In the genomic region with DNA sequence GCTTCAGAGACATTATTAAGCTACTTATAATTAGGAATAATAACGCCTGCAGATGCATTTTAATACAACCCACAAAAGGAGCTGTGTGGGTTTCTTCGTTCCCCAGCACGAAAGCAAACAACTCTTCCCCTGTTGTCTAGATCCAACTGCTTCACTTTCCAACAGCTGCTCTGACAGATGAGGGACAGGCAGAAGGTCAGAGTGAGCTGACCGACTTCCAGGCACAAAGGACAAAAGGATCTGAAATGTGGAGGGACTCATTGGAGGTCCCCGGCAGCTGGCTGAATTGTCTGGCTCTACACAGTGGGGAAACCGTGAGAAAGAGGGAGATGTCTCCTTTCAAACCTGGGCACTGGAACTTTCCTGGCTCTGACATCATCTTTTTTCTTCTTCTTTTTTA, we compare ENCODE assay signal across 19 cellular contexts.
DNase-seq lines count a peak whose midpoint lies in the region; ATAC-seq and TF ChIP-seq lines count a peak whose summit lies in the region.
"Had no signal": no experiment of that assay in that cellular context is flagged by ENCODE, and none has a peak within 500 bp of the region (broad histone marks: within the 10 kb centered on the region; RNA-seq: fewer than 3 reads in every experiment).

No MANE protein-coding gene starts in this region.

- H3K36me3 Mint-ChIP-seq in brain = no peaks in the 10 kb centered on the region
- H3K36me3 Mint-ChIP-seq in osteocyte (ENCODE audit: unreplicated experiment) = no peaks in the 10 kb centered on the region
- H3K36me3 Mint-ChIP-seq in MCF 10A (ENCODE audit: insufficient read depth, unreplicated experiment) = no peaks in the 10 kb centered on the region
- H3K36me3 Mint-ChIP-seq: CD4-positive, CD25-positive, alpha-beta regulatory T cell; CD8-positive, alpha-beta memory T cell had no signal

- TF ChIP-seq CTCF in brain (conservative IDR thresholded peaks at IDR 0.05) (no peak), osteocyte (IDR thresholded peaks at IDR 0.05) (no peak), MCF 10A (IDR thresholded peaks at IDR 0.05; ENCODE audit: unreplicated experiment) (no peak)

- intact Hi-C loops in MCF 10A (cut with micrococcal nuclease) = no loop called here
- intact Hi-C loops in Right ventricle myocardium superior (cut with DNase I) = loop anchor here (10.0 kb wide), 1 partner anchor 59 kb away; no protein-coding TSS in a partner anchor

- H3K9me3 Mint-ChIP-seq in brain = peaks cover 0 to 3% (median 0%) of the 10 kb centered on the region in 5 experiments
- no peaks in the 10 kb centered on the region for H3K9me3 Mint-ChIP-seq in osteocyte (ENCODE audit: unreplicated experiment)
- H3K9me3 Mint-ChIP-seq in MCF 10A (ENCODE audit: unreplicated experiment) = no peaks in the 10 kb centered on the region
- H3K9me3 Mint-ChIP-seq: CD4-positive, CD25-positive, alpha-beta regulatory T cell; CD8-positive, alpha-beta memory T cell; H9 had no signal

- ATAC-seq in Right ventricle myocardium superior (ENCODE audit: poor library complexity) (no peak), HG03139 (IDR thresholded peaks at IDR 0.05; ENCODE audit: unreplicated experiment) (no peak)
- ATAC-seq: GM12878 had no signal

- no peak overlapping the region for H3K14ac ChIP-seq in mesenchymal stem cell (ENCODE audit: low read length in 2 of 2)

- POLR2A ChIA-PET in MCF 10A (lab: Yijun Ruan, JAX) = no interaction called here

- H2AK5ac ChIP-seq in mesenchymal stem cell (ENCODE audit: low read length, severe bottlenecking) = peak overlapping the region; percentile 43

- no peak overlapping the region for H3K4ac ChIP-seq in mesenchymal stem cell (ENCODE audit: low read depth in 1 of 2, low read length in 2 of 2)

- H3K4me3 ChIP-seq in SJCRH30 (no peak overlapping the region), mesenchymal stem cell (ENCODE audit: insufficient read depth in 1 of 2, low read depth in 1 of 2, low read length in 2 of 2) (no peak overlapping the region)
- H3K4me3 ChIP-seq: GM12878 had no signal

- H2BK5ac ChIP-seq in mesenchymal stem cell (ENCODE audit: low read depth, low read length, poor library complexity, severe bottlenecking) = no peak overlapping the region

- CTCF ChIA-PET in MCF 10A (lab: Yijun Ruan, JAX) = no interaction called here

- peaks cover 7% of the 10 kb centered on the region for H3K4me1 ChIP-seq in SJCRH30
- peaks cover 25% of the 10 kb centered on the region for H3K4me1 ChIP-seq in mesenchymal stem cell (ENCODE audit: control insufficient read depth, insufficient read depth, low read depth, low read length)

- H3K4me1 Mint-ChIP-seq in brain (peaks cover 61% of the 10 kb centered on the region), osteocyte (ENCODE audit: unreplicated experiment) (peaks cover 26% of the 10 kb centered on the region), MCF 10A (ENCODE audit: insufficient read depth, unreplicated experiment) (no peaks in the 10 kb centered on the region)
- H3K4me1 Mint-ChIP-seq: CD8-positive, alpha-beta memory T cell had no signal

- no peak overlapping the region for H2BK120ac ChIP-seq in mesenchymal stem cell (ENCODE audit: low read depth, low read length)

- DNase-seq in SJCRH30 (peak; percentile 54 to 73), mesenchymal stem cell (no peak), osteocyte (ENCODE audit: extremely low spot score, unreplicated experiment) (peak; percentile 25), NAMALWA (ENCODE audit: low spot score) (no peak), MCF 10A (ENCODE audit: unreplicated experiment) (no peak), Right ventricle myocardium superior (no peak)
- DNase-seq: ACHN; BE2C; C1 segment of cervical spinal cord; CD4-positive, CD25-positive, alpha-beta regulatory T cell; CD8-positive, alpha-beta memory T cell; COR-L47; DMS153; DND-41; EL; H9 had no signal

- no peaks in the 10 kb centered on the region for H3K36me3 ChIP-seq in SJCRH30
- H3K36me3 ChIP-seq in mesenchymal stem cell (ENCODE audit: control insufficient read depth in 1 of 2, insufficient read depth in 2 of 2, low read depth in 1 of 2, low read length in 2 of 2) = no peaks in the 10 kb centered on the region
- H3K36me3 ChIP-seq: BE2C had no signal

- H4K8ac ChIP-seq in mesenchymal stem cell (ENCODE audit: low read length) = no peak overlapping the region

- no peak overlapping the region for H2BK15ac ChIP-seq in mesenchymal stem cell (ENCODE audit: low read depth, poor library complexity, severe bottlenecking)

- H3K18ac ChIP-seq in mesenchymal stem cell (ENCODE audit: low read depth in 1 of 2, low read length in 2 of 2) = no peak overlapping the region

- H3K27me3 Mint-ChIP-seq in brain (peaks cover 9% of the 10 kb centered on the region), osteocyte (ENCODE audit: unreplicated experiment) (peaks cover 36% of the 10 kb centered on the region), MCF 10A (ENCODE audit: insufficient read depth, unreplicated experiment) (peaks cover 71% of the 10 kb centered on the region)

- no peaks in the 10 kb centered on the region for H3K79me1 ChIP-seq in mesenchymal stem cell (replicated peaks; ENCODE audit: low read length, poor library complexity, severe bottlenecking)

- no TSS peak for BruUV-seq in MCF 10A (replicated peaks; lab: Mats Ljungman, UMichigan)

- H3K27ac Mint-ChIP-seq in brain (peak overlapping the region in 4 of 5 experiments; percentile 63 to 88 (median 72)), osteocyte (ENCODE audit: unreplicated experiment) (no peak overlapping the region), MCF 10A (ENCODE audit: low read depth, unreplicated experiment) (no peak overlapping the region)
- H3K27ac Mint-ChIP-seq: CD4-positive, CD25-positive, alpha-beta regulatory T cell; CD8-positive, alpha-beta memory T cell; H9 had no signal

- H3K27ac ChIP-seq in SJCRH30 (0 out of 2 replicates have a peak overlapping the region, but pooled peaks have one; percentile 31), mesenchymal stem cell (ENCODE audit: low read length, poor library complexity, severe bottlenecking) (no peak overlapping the region)

- H3K4me3 Mint-ChIP-seq in brain (no peak overlapping the region), osteocyte (ENCODE audit: unreplicated experiment) (no peak overlapping the region), MCF 10A (ENCODE audit: unreplicated experiment) (no peak overlapping the region)
- H3K4me3 Mint-ChIP-seq: CD4-positive, CD25-positive, alpha-beta regulatory T cell; CD8-positive, alpha-beta memory T cell; H9 had no signal

- no peak overlapping the region for H2AFZ ChIP-seq in mesenchymal stem cell (ENCODE audit: low read depth, low read length)

- no peak overlapping the region for H4K91ac ChIP-seq in mesenchymal stem cell (ENCODE audit: low read length)

- H2BK12ac ChIP-seq in mesenchymal stem cell (ENCODE audit: low read length in 2 of 2) = no peak overlapping the region

- H3K27me3 ChIP-seq in SJCRH30 = no peaks in the 10 kb centered on the region
- peaks cover 0 to 38% of the 10 kb centered on the region in 2 experiments for H3K27me3 ChIP-seq in mesenchymal stem cell (ENCODE audit: control insufficient read depth in 1 of 2, insufficient read depth in 1 of 2, low read length in 2 of 2)

- H3K9ac ChIP-seq in mesenchymal stem cell (ENCODE audit: low read length) = no peak overlapping the region

- WGBS in mesenchymal stem cell = 92% methylated on average over 5 of the region's 6 CpGs

- H3K9me3 ChIP-seq in SJCRH30 (replicated peaks) = no peaks in the 10 kb centered on the region
- H3K9me3 ChIP-seq in mesenchymal stem cell (ENCODE audit: control insufficient read depth, low read length) = no peaks in the 10 kb centered on the region
- H3K9me3 ChIP-seq: BE2C had no signal

- no peak overlapping the region for H3K23ac ChIP-seq in mesenchymal stem cell (ENCODE audit: low read length in 2 of 2)

- H3K4me2 ChIP-seq in mesenchymal stem cell (ENCODE audit: low read length, poor library complexity, severe bottlenecking) = no peak overlapping the region

Comparison
In these comparisons a context has a peak if more than half of its experiments do, and no peak if none do; other contexts are left out.
1. DNase-seq: peak in SJCRH30 (2 of 2) and osteocyte (single experiment); none in mesenchymal stem cell (single experiment), NAMALWA (single experiment), MCF 10A (single experiment) and Right ventricle myocardium superior (single experiment).
2. H3K27ac Mint-ChIP-seq: peak in brain (4 of 5); none in osteocyte (single experiment) and MCF 10A (single experiment).